In the genomic region with DNA sequence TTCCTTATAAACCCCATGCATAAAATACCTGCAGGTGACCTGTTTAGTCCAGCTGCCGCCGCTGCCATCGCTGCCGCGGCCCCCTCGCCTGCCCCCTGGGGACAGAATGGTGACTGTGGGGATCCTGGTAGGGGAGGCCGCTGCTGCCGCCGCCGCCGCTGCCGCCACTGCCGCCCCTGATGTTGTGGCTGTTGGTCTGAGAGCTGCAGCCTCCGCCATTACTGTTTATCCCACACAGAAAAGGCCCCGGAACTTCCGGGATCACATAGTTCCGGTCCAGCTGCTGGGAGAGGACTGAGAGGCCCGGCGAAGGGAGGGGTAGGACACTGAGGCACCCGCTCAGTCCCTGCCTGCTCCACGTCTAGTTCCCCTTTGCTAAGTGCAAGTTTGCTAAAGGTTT, we compare ENCODE assay signal across 1 cellular context.
A peak's percentile ranks its signal among the peaks of the same experiment; 100 is the strongest.
TF ChIP-seq lines count a peak whose summit lies in the region.

No MANE protein-coding gene starts in this region.

TF ChIP-seq in K562, 482 proteins besides CTCF, POLR2A, EP300 and RAD21 (continued from another document):
- TF ChIP-seq, protein P1, sequence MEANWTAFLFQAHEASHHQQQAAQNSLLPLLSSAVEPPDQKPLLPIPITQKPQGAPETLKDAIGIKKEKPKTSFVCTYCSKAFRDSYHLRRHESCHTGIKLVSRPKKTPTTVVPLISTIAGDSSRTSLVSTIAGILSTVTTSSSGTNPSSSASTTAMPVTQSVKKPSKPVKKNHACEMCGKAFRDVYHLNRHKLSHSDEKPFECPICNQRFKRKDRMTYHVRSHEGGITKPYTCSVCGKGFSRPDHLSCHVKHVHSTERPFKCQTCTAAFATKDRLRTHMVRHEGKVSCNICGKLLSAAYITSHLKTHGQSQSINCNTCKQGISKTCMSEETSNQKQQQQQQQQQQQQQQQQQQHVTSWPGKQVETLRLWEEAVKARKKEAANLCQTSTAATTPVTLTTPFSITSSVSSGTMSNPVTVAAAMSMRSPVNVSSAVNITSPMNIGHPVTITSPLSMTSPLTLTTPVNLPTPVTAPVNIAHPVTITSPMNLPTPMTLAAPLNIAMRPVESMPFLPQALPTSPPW (CRISPR knock-in tag; IDR thresholded peaks at IDR 0.05), result peak; percentile 50; the same call in 1 of the 2 replicates
- TF ChIP-seq GABPB1 (CRISPR knock-in tag; IDR thresholded peaks at IDR 0.05), result peak; percentile 55; the same call in 1 of the 2 replicates
- 0 out of 2 replicates have a peak, but pooled peaks have one; percentile 48 for TF ChIP-seq ZNF75A (CRISPR knock-in tag; IDR thresholded peaks at IDR 0.05)
- TF ChIP-seq, protein P2, sequence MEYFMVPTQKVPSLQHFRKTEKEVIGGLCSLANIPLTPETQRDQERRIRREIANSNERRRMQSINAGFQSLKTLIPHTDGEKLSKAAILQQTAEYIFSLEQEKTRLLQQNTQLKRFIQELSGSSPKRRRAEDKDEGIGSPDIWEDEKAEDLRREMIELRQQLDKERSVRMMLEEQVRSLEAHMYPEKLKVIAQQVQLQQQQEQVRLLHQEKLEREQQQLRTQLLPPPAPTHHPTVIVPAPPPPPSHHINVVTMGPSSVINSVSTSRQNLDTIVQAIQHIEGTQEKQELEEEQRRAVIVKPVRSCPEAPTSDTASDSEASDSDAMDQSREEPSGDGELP (CRISPR knock-in tag; IDR thresholded peaks at IDR 0.05; ENCODE audit: borderline replicate concordance), result peak; percentile 76; the same call in 1 of the 2 replicates
- TF ChIP-seq BRF1 (IDR thresholded peaks at IDR 0.05; ENCODE audit: borderline replicate concordance, extremely low read depth, insufficient read length), result no peak
TF ChIP-seq in K562: peak in this region for 9.
